20 cellular contexts compared by ENCODE assay signal in the genomic region with DNA sequence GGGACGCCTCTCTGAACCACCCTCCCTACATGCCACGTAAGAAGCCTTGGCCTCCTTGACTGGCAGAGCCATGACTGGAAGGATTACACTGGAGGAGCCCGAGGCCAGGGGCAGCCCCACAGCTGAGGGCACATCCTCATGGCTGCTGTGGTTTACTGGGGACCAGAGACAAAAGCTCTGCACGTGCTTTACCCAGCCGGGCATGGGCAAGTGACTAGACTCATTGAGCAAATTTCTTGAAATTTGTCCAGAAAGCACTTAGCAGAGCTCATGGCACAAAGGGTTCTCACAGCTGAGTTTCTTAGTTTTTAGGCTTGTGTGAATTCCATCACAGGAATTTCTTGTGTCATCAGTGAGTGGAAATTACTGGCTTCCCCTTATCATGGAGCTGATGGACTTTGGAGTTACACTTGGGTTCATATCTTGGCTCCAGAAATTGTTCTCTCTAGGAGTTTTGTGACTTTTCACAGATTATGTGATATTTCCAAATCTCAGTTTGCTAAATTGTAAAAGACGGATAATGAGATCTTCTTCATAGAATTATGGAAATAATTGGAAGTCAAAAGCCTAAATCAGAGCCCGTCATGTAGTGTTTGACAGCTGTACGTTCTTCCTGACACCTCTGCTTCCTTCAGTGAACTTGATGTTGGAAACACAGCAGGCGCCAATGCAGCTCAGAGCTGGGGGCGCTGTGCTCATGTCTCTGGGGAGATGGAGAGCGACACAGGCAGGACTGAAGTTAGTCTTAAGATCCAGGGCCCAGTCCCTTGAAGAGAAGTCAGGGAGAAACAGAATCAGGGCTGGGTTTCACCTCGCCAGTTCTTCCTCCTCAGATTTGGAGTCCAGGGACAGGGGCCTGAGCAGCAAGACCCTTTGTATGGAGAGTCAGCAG. TPM values are rescaled to one million over a fixed set of nuclear protein-coding genes. Genes with fewer than 3 reads are reported as not detected.
DNase-seq lines count a peak whose midpoint lies in the region; ATAC-seq and TF ChIP-seq lines count a peak whose summit lies in the region.
"Had no signal": no experiment of that assay in that cellular context is flagged by ENCODE, and none has a peak within 500 bp of the region (broad histone marks: within the 10 kb centered on the region; RNA-seq: fewer than 3 reads in every experiment).

No MANE protein-coding gene starts in this region.

- ATAC-seq in left lobe of liver = peak; percentile 61
- no peak for ATAC-seq in thoracic aorta (ENCODE audit: insufficient number of reproducible peaks, low FRiP score, low read depth)
- ATAC-seq in left lung = no peak

- no peaks in the 10 kb centered on the region for H3K4me1 ChIP-seq in adipocyte (ENCODE audit: control insufficient read depth, insufficient read depth, low read length)
- peaks cover 0 to 8% of the 10 kb centered on the region in 2 donors for H3K4me1 ChIP-seq in thoracic aorta (ENCODE audit: control insufficient read depth in 1 of 2, low read depth in 2 of 2)
- no peaks in the 10 kb centered on the region for H3K4me1 ChIP-seq in left lung
- H3K4me1 ChIP-seq: BE2C, SJCRH30 had no signal

- no peak overlapping the region for H3K9ac ChIP-seq in adipocyte (ENCODE audit: low read length)

- H3K27me3 ChIP-seq in adipocyte (replicated peaks; ENCODE audit: control insufficient read depth, insufficient read depth, low read length) (no peaks in the 10 kb centered on the region), thoracic aorta (replicated peaks; ENCODE audit: insufficient read depth) (no peaks in the 10 kb centered on the region), left lung (no peaks in the 10 kb centered on the region)
- H3K27me3 ChIP-seq: BE2C had no signal

- TF ChIP-seq CTCF in GM10266 (IDR thresholded peaks at IDR 0.05; ENCODE audit: control insufficient read depth, insufficient read depth, low read depth, missing control alignments) (no peak), thoracic aorta (IDR thresholded peaks at IDR 0.05) (no peak), left lung (IDR thresholded peaks at IDR 0.05) (no peak)

- H3K4me3 ChIP-seq in adipocyte (ENCODE audit: low read length) (no peak overlapping the region), thoracic aorta (no peak overlapping the region), left lung (no peak overlapping the region)
- H3K4me3 ChIP-seq: SJCRH30 had no signal

- H3K9me3 ChIP-seq in adipocyte (ENCODE audit: control insufficient read depth, low read length) (no peaks in the 10 kb centered on the region), thoracic aorta (no peaks in the 10 kb centered on the region), left lung (no peaks in the 10 kb centered on the region)
- H3K9me3 ChIP-seq: BE2C, SJCRH30 had no signal

- intact Hi-C loops in left lung (cut with DNase I) = no loop called here

- DNase-seq in GM10266 (ENCODE audit: extremely low spot score) (peak; percentile 0), adipocyte (ENCODE audit: low read depth) (peak; percentile 1), left lobe of liver (ENCODE audit: low spot score) (no peak), thoracic aorta (ENCODE audit: low spot score) (no peak), Kasumi-1 (lab: John Stamatoyannopoulos, UW) (no peak), NCI-H2227 (lab: John Stamatoyannopoulos, UW; ENCODE audit: unreplicated experiment) (no peak), left lung (no peak)
- DNase-seq: ACHN; BE2C; CD8-positive, alpha-beta memory T cell; DMS153; H9; NCI-H1436; NCI-H2029 treated with DMSO at 0.1 percent for 48 hours; NCI-H226; NCI-H526 treated with DMSO at 0.1 percent for 48 hours; NK-92 treated with Interleukin-12 subunit alpha and Interleukin-12 subunit beta, amount 100 ng/mL, for 24 hours; OCI-M1 had no signal

- H3K27ac ChIP-seq in thoracic aorta = peak overlapping the region; percentile 15 to 28
- no peak overlapping the region for H3K27ac ChIP-seq in left lung
- H3K27ac ChIP-seq: RWPE1, SJCRH30 had no signal

- H3K36me3 ChIP-seq in adipocyte (ENCODE audit: control insufficient read depth, insufficient read depth, low read length, severe bottlenecking) (no peaks in the 10 kb centered on the region), thoracic aorta (no peaks in the 10 kb centered on the region), left lung (peaks cover 0 to 49% of the 10 kb centered on the region in 2 donors)
- H3K36me3 ChIP-seq: BE2C, SJCRH30 had no signal

RNA-seq across cellular contexts. Expression of a gene that starts 47.7 kb away (rescaled TPM):
- 0.05 TPM for total RNA-seq in left lobe of liver
- total RNA-seq in thoracic aorta = under 1 TPM; 0.49 to 0.54 TPM
- 1 to 10 TPM in 1 of 2 donors, under 1 TPM in 1; 0.03 to 4.6 TPM for total RNA-seq in left lung
- total RNA-seq: CD8-positive, alpha-beta memory T cell; H9 had no signal

Comparison
In these comparisons a context has a peak if more than half of its experiments do, and no peak if none do; other contexts are left out.
1. DNase-seq: peak in GM10266 (single experiment) and adipocyte (single experiment); none in left lobe of liver (single experiment), thoracic aorta (single experiment), Kasumi-1 (0 of 2), NCI-H2227 (single experiment) and left lung (0 of 2).
2. H3K27ac ChIP-seq: peak in thoracic aorta (2 of 2); none in left lung (0 of 2).